In genomic region chr13:51675385-51675784, GRCh38 we compare ENCODE assay signal across 15 cellular contexts.
DNase-seq lines count a peak whose midpoint lies in the region; ATAC-seq and TF ChIP-seq lines count a peak whose summit lies in the region.
"Had no signal": no experiment of that assay in that cellular context is flagged by ENCODE, and none has a peak within 500 bp of the region (broad histone marks: within the 10 kb centered on the region; RNA-seq: fewer than 3 reads in every experiment).

No MANE protein-coding gene starts in this region.

- no peak overlapping the region for H2BK5ac ChIP-seq in IMR-90 (ENCODE audit: low read depth, low read length, poor library complexity, severe bottlenecking)

- H3K27ac ChIP-seq in IMR-90 (ENCODE audit: insufficient read depth, low read length) (no peak overlapping the region), esophagus squamous epithelium (peak overlapping the region; percentile 66 to 90 (median 85)), smooth muscle cell (ENCODE audit: low read depth) (peak overlapping the region; percentile 80), heart left ventricle (no peak overlapping the region)
- H3K27ac ChIP-seq: SJCRH30 had no signal

- no peaks in the 10 kb centered on the region for H3K27me3 ChIP-seq in IMR-90 (ENCODE audit: control insufficient read depth, insufficient read depth, low read length)
- H3K27me3 ChIP-seq in esophagus squamous epithelium, result no peaks in the 10 kb centered on the region
- no peaks in the 10 kb centered on the region for H3K27me3 ChIP-seq in smooth muscle cell (ENCODE audit: low read depth)
- H3K27me3 ChIP-seq in heart left ventricle, result no peaks in the 10 kb centered on the region
- H3K27me3 ChIP-seq: SJCRH30 had no signal

- CTCF ChIA-PET in IMR-90 (lab: Yijun Ruan, JAX), result interaction anchor here (1.0 kb wide), 1 partner anchor 9 kb away, joined by 3 read pairs; no protein-coding TSS in a partner anchor

- no peaks in the 10 kb centered on the region for H3F3A ChIP-seq in smooth muscle cell (ENCODE audit: low read depth)

- WGBS in IMR-90 (ENCODE audit: extremely low coverage in 2 of 2, insufficient read length in 1 of 2), 2 experiments, result no CpG with 5 or more reads among the region's 1 CpG
- 27 to 67% methylated on average over 1 of the region's 1 CpG for WGBS in esophagus squamous epithelium, 2 donors
- WGBS in smooth muscle cell (ENCODE audit: low lambda C conversion rate), result 95% methylated on average over 1 of the region's 1 CpG
- WGBS in heart left ventricle, 4 donors, result 91 to 98% (median 94%) methylated on average over 1 of the region's 1 CpG

- no peak overlapping the region for H3K4ac ChIP-seq in IMR-90 (ENCODE audit: low read depth, low read length)

- H2AFZ ChIP-seq in IMR-90 (replicated peaks; ENCODE audit: low read length, poor library complexity) (no peak overlapping the region), smooth muscle cell (ENCODE audit: low read depth) (no peak overlapping the region)

- H3K18ac ChIP-seq in IMR-90 (ENCODE audit: low read depth, low read length), result no peak overlapping the region

- no peak overlapping the region for H4K8ac ChIP-seq in IMR-90 (ENCODE audit: low read depth in 2 of 2, low read length in 2 of 2)

- H2AK5ac ChIP-seq in IMR-90 (ENCODE audit: low read depth, low read length), result no peak overlapping the region

- H3K9me3 ChIP-seq in IMR-90 (ENCODE audit: control insufficient read depth, insufficient read depth, low read length), result no peaks in the 10 kb centered on the region
- H3K9me3 ChIP-seq in esophagus squamous epithelium, result no peaks in the 10 kb centered on the region
- H3K9me3 ChIP-seq in smooth muscle cell (replicated peaks; ENCODE audit: low read depth), result no peaks in the 10 kb centered on the region
- peaks cover 0 to 5% (median 0%) of the 10 kb centered on the region in 12 donors for H3K9me3 ChIP-seq in heart left ventricle
- H3K9me3 ChIP-seq: SJCRH30 had no signal

- ATAC-seq in IMR-90 (ENCODE audit: low read depth) (no peak), heart left ventricle (no peak)

- H3K27me3 Mint-ChIP-seq in brain, result peaks cover 4% of the 10 kb centered on the region

- H4K91ac ChIP-seq in IMR-90 (ENCODE audit: insufficient read depth, low read depth, low read length), result no peak overlapping the region

- H3K36me3 ChIP-seq in IMR-90 (ENCODE audit: control insufficient read depth, insufficient read depth, low read length), result no peaks in the 10 kb centered on the region
- H3K36me3 ChIP-seq in esophagus squamous epithelium, result peaks cover 0 to 9% (median 0%) of the 10 kb centered on the region in 3 donors
- no peaks in the 10 kb centered on the region for H3K36me3 ChIP-seq in smooth muscle cell (ENCODE audit: low read depth)
- peaks cover 0 to 6% (median 0%) of the 10 kb centered on the region in 9 donors for H3K36me3 ChIP-seq in heart left ventricle

- H3K56ac ChIP-seq in IMR-90 (ENCODE audit: extremely low read depth, insufficient read depth, low read length), result no peak overlapping the region

- H3K4me1 Mint-ChIP-seq in brain, result peaks cover 4% of the 10 kb centered on the region

- H3K9ac ChIP-seq in IMR-90 (ENCODE audit: low read depth, low read length), result no peak overlapping the region
- no peak overlapping the region for H3K9ac ChIP-seq in smooth muscle cell (ENCODE audit: low read depth)

- H4K20me1 ChIP-seq in IMR-90 (ENCODE audit: insufficient read depth, low read length) (no peaks in the 10 kb centered on the region), smooth muscle cell (ENCODE audit: low read depth) (no peaks in the 10 kb centered on the region)

- H3K79me1 ChIP-seq in IMR-90 (ENCODE audit: low read depth in 1 of 2, low read length in 2 of 2), result peaks cover 24 to 52% of the 10 kb centered on the region in 2 experiments

- H2AK9ac ChIP-seq in IMR-90 (replicated peaks; ENCODE audit: low read depth, low read length, poor library complexity), result no peak overlapping the region

- H3K4me2 ChIP-seq in IMR-90 (ENCODE audit: low read depth, low read length), result no peak overlapping the region
- peak overlapping the region; percentile 16 for H3K4me2 ChIP-seq in smooth muscle cell

- peaks cover 25% of the 10 kb centered on the region for H3K36me3 Mint-ChIP-seq in brain

- no peak overlapping the region for H3K23ac ChIP-seq in IMR-90 (ENCODE audit: low read depth, low read length)

- H3K14ac ChIP-seq in IMR-90 (replicated peaks; ENCODE audit: low read depth, low read length), result no peak overlapping the region

- POLR2A ChIA-PET in IMR-90 (lab: Charles Lee; ENCODE audit: unreplicated experiment), result no interaction called here

- H2BK15ac ChIP-seq in IMR-90 (ENCODE audit: low read depth, low read length), result no peak overlapping the region

- intact Hi-C loops in IMR-90 (cut with micrococcal nuclease), result no loop called here
- intact Hi-C loops in esophagus squamous epithelium (cut with DNase I), result no loop called here
- intact Hi-C loops in heart left ventricle (cut with DNase I), result loop anchor here in 1 of 10 donors (10.0 kb wide), 1 partner anchor 49 kb away; no protein-coding TSS in a partner anchor

- in situ Hi-C loops in IMR-90 (cut with MboI; ENCODE audit: low sequenced_read_pairs), result no loop called here

- no TSS peak for BruUV-seq in IMR-90 (replicated peaks; lab: Mats Ljungman, UMichigan)

- H3K79me2 ChIP-seq in smooth muscle cell (ENCODE audit: low read depth), result peaks cover 31% of the 10 kb centered on the region

- H3K9me3 Mint-ChIP-seq in brain, result peaks cover 11 to 20% (median 17%) of the 10 kb centered on the region in 5 experiments

- H3K9me1 ChIP-seq in IMR-90 (ENCODE audit: insufficient read depth, low read length), result peaks cover 8% of the 10 kb centered on the region

- H4K5ac ChIP-seq in IMR-90 (ENCODE audit: low read depth, low read length), result peak overlapping the region; percentile 32; the same call in 1 of the 2 replicates

- H3K27ac Mint-ChIP-seq in brain, result peak overlapping the region in 3 of 5 experiments; percentile 34 to 79 (median 60)

- no peak for DNase-seq in IMR-90
- DNase-seq in esophagus squamous epithelium (lab: John Stamatoyannopoulos, UW), result no peak
- no peak for DNase-seq in smooth muscle cell (lab: John Stamatoyannopoulos, UW; ENCODE audit: unreplicated experiment)
- DNase-seq in DMS53 treated with DMSO at 0.1 percent for 48 hours (lab: John Stamatoyannopoulos, UW; ENCODE audit: unreplicated experiment), result no peak
- no peak for DNase-seq in effector CD4-positive, alpha-beta T cell
- no peak for DNase-seq in heart left ventricle
- DNase-seq in SK-N-DZ (ENCODE audit: low spot score), result no peak
- DNase-seq: C1 segment of cervical spinal cord, H7, Kasumi-1, NCI-H1105, NCI-H187 treated with DMSO at 0.1 percent for 48 hours, NCI-H748 treated with DMSO at 0.1 percent for 48 hours, SJCRH30 had no signal

- no peak overlapping the region for H2BK20ac ChIP-seq in IMR-90 (ENCODE audit: low read depth, low read length)

- H3K4me1 ChIP-seq in IMR-90 (ENCODE audit: control insufficient read depth, insufficient read depth, low read length), result no peaks in the 10 kb centered on the region; the same call in 1 of the 2 replicates
- H3K4me1 ChIP-seq in esophagus squamous epithelium, result peaks cover 0 to 46% (median 3%) of the 10 kb centered on the region in 3 donors
- H3K4me1 ChIP-seq in smooth muscle cell (ENCODE audit: low read depth), result no peaks in the 10 kb centered on the region
- H3K4me1 ChIP-seq in heart left ventricle, result peaks cover 0 to 22% (median 12%) of the 10 kb centered on the region in 12 donors
- H3K4me1 ChIP-seq: SJCRH30 had no signal

- dilution Hi-C loops in IMR-90 (cut with HindIII; ENCODE audit: low sequenced_read_pairs, unreplicated experiment), result no loop called here

- TF ChIP-seq CTCF in IMR-90 (conservative IDR thresholded peaks at IDR 0.05; ENCODE audit: low read depth, low read length) (no peak), brain (conservative IDR thresholded peaks at IDR 0.05) (no peak), esophagus squamous epithelium (IDR thresholded peaks at IDR 0.05) (no peak), smooth muscle cell (IDR thresholded peaks at IDR 0.05; ENCODE audit: borderline replicate concordance, insufficient read depth, poor library complexity, severe bottlenecking) (no peak), heart left ventricle (IDR thresholded peaks at IDR 0.05) (no peak)

- no peak overlapping the region for H3K4me3 Mint-ChIP-seq in brain

- TF ChIP-seq POLR2A in IMR-90 (IDR thresholded peaks at IDR 0.05; ENCODE audit: low read depth, low read length) (no peak), esophagus squamous epithelium (IDR thresholded peaks at IDR 0.05) (no peak), heart left ventricle (IDR thresholded peaks at IDR 0.05) (no peak)

- H3K4me3 ChIP-seq in IMR-90 (ENCODE audit: insufficient read depth, low read depth, low read length) (no peak overlapping the region), esophagus squamous epithelium (no peak overlapping the region), smooth muscle cell (no peak overlapping the region), heart left ventricle (no peak overlapping the region)
- H3K4me3 ChIP-seq: SJCRH30 had no signal

- TF ChIP-seq RAD21 in IMR-90 (IDR thresholded peaks at IDR 0.05; ENCODE audit: low read length), result no peak

- no peak overlapping the region for H2BK120ac ChIP-seq in IMR-90 (ENCODE audit: low read depth, low read length)

TF ChIP-seq in IMR-90, 13 proteins besides CTCF, POLR2A, EP300 and RAD21 (continues in another document):
- TF ChIP-seq RCOR1 (IDR thresholded peaks at IDR 0.05; ENCODE audit: insufficient replicate concordance, low read length), result no peak
- TF ChIP-seq FOS (IDR thresholded peaks at IDR 0.05; ENCODE audit: low read depth, low read length), result no peak
- no peak for TF ChIP-seq MAZ (IDR thresholded peaks at IDR 0.05; ENCODE audit: borderline replicate concordance, low read depth, low read length)
- TF ChIP-seq USF2 (IDR thresholded peaks at IDR 0.05; ENCODE audit: low read depth, low read length), result no peak
- no peak for TF ChIP-seq CHD1 (IDR thresholded peaks at IDR 0.05; ENCODE audit: low read depth, low read length)
- TF ChIP-seq BHLHE40 (IDR thresholded peaks at IDR 0.05; ENCODE audit: low read depth, low read length), result no peak
- TF ChIP-seq SMC3 (IDR thresholded peaks at IDR 0.05; ENCODE audit: low read depth, low read length), result no peak
- TF ChIP-seq MXI1 (IDR thresholded peaks at IDR 0.05; ENCODE audit: borderline replicate concordance, low read depth, low read length), result no peak
- no peak for TF ChIP-seq NFE2L2 (IDR thresholded peaks at IDR 0.05; ENCODE audit: low read depth, low read length)

Comparison
In these comparisons a context has a peak if more than half of its experiments do, and no peak if none do; other contexts are left out.
1. H3K27ac ChIP-seq: peak in esophagus squamous epithelium (4 of 4) and smooth muscle cell (single experiment); none in IMR-90 (single experiment) and heart left ventricle (0 of 12).